9 cellular contexts compared by ENCODE assay signal in the genomic region with DNA sequence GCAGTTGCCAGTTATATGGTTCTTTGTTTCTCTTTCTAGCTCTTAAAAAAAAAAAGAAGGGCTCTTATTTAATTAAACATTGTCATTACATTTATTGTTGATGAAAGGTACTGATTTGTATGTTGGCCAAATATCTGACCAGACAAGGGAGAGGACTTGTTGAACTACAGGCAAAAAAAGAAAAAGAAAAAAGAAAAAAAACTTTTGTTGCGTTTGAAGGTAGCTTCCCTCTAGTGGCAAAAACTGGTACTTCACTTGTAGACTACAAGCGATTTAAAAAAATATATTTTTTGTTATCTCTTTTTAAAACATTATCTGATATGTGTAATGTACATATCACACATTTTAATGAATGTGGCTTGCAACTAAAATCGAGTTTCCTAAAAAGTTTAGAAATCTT.
A peak's percentile ranks its signal among the peaks of the same experiment; 100 is the strongest.
DNase-seq lines count a peak whose midpoint lies in the region; ATAC-seq, FAIRE-seq and TF ChIP-seq lines count a peak whose summit lies in the region.
"Had no signal": no experiment of that assay in that cellular context is flagged by ENCODE, and none has a peak within 500 bp of the region (broad histone marks: within the 10 kb centered on the region; RNA-seq: fewer than 3 reads in every experiment).

No MANE protein-coding gene starts in this region.

- no peak overlapping the region for H2BK120ac ChIP-seq in mesenchymal stem cell (ENCODE audit: low read depth, low read length)

- no peak overlapping the region for H2BK15ac ChIP-seq in mesenchymal stem cell (ENCODE audit: low read depth, poor library complexity, severe bottlenecking)

- H3K4me3 Mint-ChIP-seq in brain, result no peak overlapping the region

- TF ChIP-seq CTCF in brain (conservative IDR thresholded peaks at IDR 0.05), result peak; percentile 68 to 77

- no CpG with 5 or more reads among the region's 3 CpGs for WGBS in mesenchymal stem cell

- H3K36me3 Mint-ChIP-seq in brain, result no peaks in the 10 kb centered on the region

- no peak overlapping the region for H3K23ac ChIP-seq in mesenchymal stem cell (ENCODE audit: low read length in 2 of 2)

- H2BK5ac ChIP-seq in mesenchymal stem cell (ENCODE audit: low read depth, low read length, poor library complexity, severe bottlenecking), result no peak overlapping the region

- in situ Hi-C loops in Caki2 (cut with HindIII; ENCODE audit: low pct_unique_long_range_greater_than_20kb, low sequenced_read_pairs), result no loop called here

- no peak overlapping the region for H3K4me2 ChIP-seq in mesenchymal stem cell (ENCODE audit: low read length, poor library complexity, severe bottlenecking)

- no peak overlapping the region for H4K8ac ChIP-seq in mesenchymal stem cell (ENCODE audit: low read length)

- H4K91ac ChIP-seq in mesenchymal stem cell (ENCODE audit: low read length), result no peak overlapping the region

- H3K27ac ChIP-seq in mesenchymal stem cell (ENCODE audit: low read length, poor library complexity, severe bottlenecking), result no peak overlapping the region

- H3K9me3 Mint-ChIP-seq in brain, result peaks cover 0 to 2% (median 0%) of the 10 kb centered on the region in 5 experiments

- H3K4ac ChIP-seq in mesenchymal stem cell (ENCODE audit: low read depth in 1 of 2, low read length in 2 of 2), result no peak overlapping the region

- peak overlapping the region in 1 of 5 experiments; percentile 43 for H3K27ac Mint-ChIP-seq in brain

- H2AFZ ChIP-seq in mesenchymal stem cell (ENCODE audit: low read depth, low read length), result no peak overlapping the region

- FAIRE-seq in GM12892 (lab: Jason Lieb, UNC), result no peak

- H3K27me3 Mint-ChIP-seq in brain, result no peaks in the 10 kb centered on the region

- no peak for ATAC-seq in GM18520 (IDR thresholded peaks at IDR 0.05; ENCODE audit: unreplicated experiment)

- no peaks in the 10 kb centered on the region for H3K9me3 ChIP-seq in mesenchymal stem cell (ENCODE audit: control insufficient read depth, low read length)
- H3K9me3 ChIP-seq: HAP-1 had no signal

- no peak overlapping the region for H2BK12ac ChIP-seq in mesenchymal stem cell (ENCODE audit: low read length in 2 of 2)

- H3K4me1 Mint-ChIP-seq in brain, result peaks cover 16% of the 10 kb centered on the region

- no peak overlapping the region for H3K18ac ChIP-seq in mesenchymal stem cell (ENCODE audit: low read depth in 1 of 2, low read length in 2 of 2)

- no peak overlapping the region for H3K9ac ChIP-seq in mesenchymal stem cell (ENCODE audit: low read length)

- no peaks in the 10 kb centered on the region for H3K27me3 ChIP-seq in mesenchymal stem cell (ENCODE audit: control insufficient read depth in 1 of 2, insufficient read depth in 1 of 2, low read length in 2 of 2)

- H3K4me3 ChIP-seq in mesenchymal stem cell (ENCODE audit: insufficient read depth in 1 of 2, low read depth in 1 of 2, low read length in 2 of 2), result no peak overlapping the region
- H3K4me3 ChIP-seq: HAP-1 had no signal

- DNase-seq in Caki2 (ENCODE audit: low read depth) (peak; percentile 21), LoVo (ENCODE audit: low spot score) (peak; percentile 51), mesenchymal stem cell (peak; percentile 60), islet precursor cell (no peak), GM12892 (ENCODE audit: insufficient read length) (no peak), pons (ENCODE audit: low spot score) (no peak)

- H3K14ac ChIP-seq in mesenchymal stem cell (ENCODE audit: low read length in 2 of 2), result no peak overlapping the region

- H3K4me1 ChIP-seq in mesenchymal stem cell (ENCODE audit: control insufficient read depth, insufficient read depth, low read depth, low read length), result peaks cover 5% of the 10 kb centered on the region

- no peaks in the 10 kb centered on the region for H3K79me1 ChIP-seq in mesenchymal stem cell (replicated peaks; ENCODE audit: low read length, poor library complexity, severe bottlenecking)

- no peaks in the 10 kb centered on the region for H3K36me3 ChIP-seq in mesenchymal stem cell (ENCODE audit: control insufficient read depth in 1 of 2, insufficient read depth in 2 of 2, low read depth in 1 of 2, low read length in 2 of 2)
- H3K36me3 ChIP-seq: HAP-1 had no signal

- TF ChIP-seq POLR2A in GM12892 (IDR thresholded peaks at IDR 0.05; ENCODE audit: low read depth, low read length), result no peak

- H2AK5ac ChIP-seq in mesenchymal stem cell (ENCODE audit: low read length, severe bottlenecking), result no peak overlapping the region

Comparison
In these comparisons a context has a peak if more than half of its experiments do, and no peak if none do; other contexts are left out.
1. DNase-seq: peak in Caki2 (single experiment), LoVo (single experiment) and mesenchymal stem cell (single experiment); none in islet precursor cell (single experiment), GM12892 (single experiment) and pons (single experiment).